In genomic region chr6:157198425-157199279, GRCh38 we compare ENCODE assay signal across 13 cellular contexts.
A peak's percentile ranks its signal among the peaks of the same experiment; 100 is the strongest.
DNase-seq lines count a peak whose midpoint lies in the region; ATAC-seq and TF ChIP-seq lines count a peak whose summit lies in the region.
"Had no signal": no experiment of that assay in that cellular context is flagged by ENCODE, and none has a peak within 500 bp of the region (broad histone marks: within the 10 kb centered on the region; RNA-seq: fewer than 3 reads in every experiment).

No MANE protein-coding gene starts in this region.

- H3K9me3 Mint-ChIP-seq in activated T-helper 1 cell treated with anti-CD3 and anti-CD28 coated beads, Interleukin-12 subunit alpha, Interleukin-12 subunit beta, Interleukin-2, Interleukin-4 antibody, amounts not matched to agents 30 ng/mL and 10 ng/mL and 1 ng/mL, durations not matched to agents 14 hours and 24 hours and 36 hours: no peaks in the 10 kb centered on the region
- H3K9me3 Mint-ChIP-seq in neural progenitor cell: no peaks in the 10 kb centered on the region
- H3K9me3 Mint-ChIP-seq: central memory CD8-positive, alpha-beta T cell; mesothelial cell of epicardium; T-helper 1 cell treated with Interleukin-12 subunit alpha and Interleukin-12 subunit beta and Interleukin-4 antibody, amounts not matched to agents 30 μg/mL and 1 μg/mL, for 36 hours had no signal

- H3K27me3 ChIP-seq in neural progenitor cell: no peaks in the 10 kb centered on the region

- DNase-seq in Ammon's horn (ENCODE audit: low spot score) (peak; percentile 48), NCI-H2081 treated with DMSO at 0.1 percent for 48 hours (lab: John Stamatoyannopoulos, UW) (peak; percentile 80), cerebellar cortex (ENCODE audit: low spot score) (peak; percentile 22), medulla oblongata (ENCODE audit: extremely low spot score) (peak; percentile 25), germinal center (ENCODE audit: low spot score) (no peak), neural progenitor cell (ENCODE audit: low spot score) (no peak)
- DNase-seq in activated T-helper 1 cell treated with anti-CD3 and anti-CD28 coated beads, Interleukin-12 subunit alpha, Interleukin-12 subunit beta, Interleukin-2, Interleukin-4 antibody, amounts not matched to agents 30 ng/mL and 10 ng/mL and 1 ng/mL, durations not matched to agents 14 hours and 24 hours and 36 hours (ENCODE audit: low spot score): no peak
- DNase-seq: stimulated activated CD8-positive, alpha-beta memory T cell treated with anti-CD3 and anti-CD28 coated beads, Interleukin-4, amount 100 ng/mL, for 48 hours had no signal

- peaks cover 23% of the 10 kb centered on the region for H3K36me3 Mint-ChIP-seq in activated T-helper 1 cell treated with anti-CD3 and anti-CD28 coated beads, Interleukin-12 subunit alpha, Interleukin-12 subunit beta, Interleukin-2, Interleukin-4 antibody, amounts not matched to agents 30 ng/mL and 10 ng/mL and 1 ng/mL, durations not matched to agents 14 hours and 24 hours and 36 hours (ENCODE audit: low read depth)
- peaks cover 35% of the 10 kb centered on the region for H3K36me3 Mint-ChIP-seq in neural progenitor cell

- H3K4me3 ChIP-seq in neural progenitor cell: no peak overlapping the region

- intact Hi-C loops in activated T-helper 1 cell treated with anti-CD3 and anti-CD28 coated beads, Interleukin-12 subunit alpha, Interleukin-12 subunit beta, Interleukin-2, Interleukin-4 antibody, amounts not matched to agents 30 ng/mL and 10 ng/mL and 1 ng/mL, durations not matched to agents 14 hours and 24 hours and 36 hours (cut with micrococcal nuclease): no loop called here

- H3K4me3 Mint-ChIP-seq in activated T-helper 1 cell treated with anti-CD3 and anti-CD28 coated beads, Interleukin-12 subunit alpha, Interleukin-12 subunit beta, Interleukin-2, Interleukin-4 antibody, amounts not matched to agents 30 ng/mL and 10 ng/mL and 1 ng/mL, durations not matched to agents 14 hours and 24 hours and 36 hours: no peak overlapping the region
- no peak overlapping the region for H3K4me3 Mint-ChIP-seq in neural progenitor cell
- H3K4me3 Mint-ChIP-seq: B cell; central memory CD8-positive, alpha-beta T cell; mesothelial cell of epicardium; T-helper 1 cell treated with Interleukin-12 subunit alpha and Interleukin-12 subunit beta and Interleukin-4 antibody, amounts not matched to agents 30 μg/mL and 1 μg/mL, for 36 hours had no signal

- no peaks in the 10 kb centered on the region for H3K36me3 ChIP-seq in neural progenitor cell

- H3F3A ChIP-seq in neural progenitor cell (ENCODE audit: low read depth): no peaks in the 10 kb centered on the region

- no peak overlapping the region for H3K4me2 ChIP-seq in neural progenitor cell

- no peaks in the 10 kb centered on the region for H3K9me3 ChIP-seq in neural progenitor cell (ENCODE audit: low read depth)

- no peak overlapping the region for H3K27ac ChIP-seq in neural progenitor cell

- no peak overlapping the region for H3K27ac Mint-ChIP-seq in activated T-helper 1 cell treated with anti-CD3 and anti-CD28 coated beads, Interleukin-12 subunit alpha, Interleukin-12 subunit beta, Interleukin-2, Interleukin-4 antibody, amounts not matched to agents 30 ng/mL and 10 ng/mL and 1 ng/mL, durations not matched to agents 14 hours and 24 hours and 36 hours
- H3K27ac Mint-ChIP-seq in neural progenitor cell: no peak overlapping the region
- H3K27ac Mint-ChIP-seq: B cell; mesothelial cell of epicardium; T-helper 1 cell treated with Interleukin-12 subunit alpha and Interleukin-12 subunit beta and Interleukin-4 antibody, amounts not matched to agents 30 μg/mL and 1 μg/mL, for 36 hours had no signal

- H3K79me2 ChIP-seq in neural progenitor cell (ENCODE audit: low read depth): no peaks in the 10 kb centered on the region

- H3K4me1 Mint-ChIP-seq in activated T-helper 1 cell treated with anti-CD3 and anti-CD28 coated beads, Interleukin-12 subunit alpha, Interleukin-12 subunit beta, Interleukin-2, Interleukin-4 antibody, amounts not matched to agents 30 ng/mL and 10 ng/mL and 1 ng/mL, durations not matched to agents 14 hours and 24 hours and 36 hours (ENCODE audit: low read depth): no peaks in the 10 kb centered on the region
- no peaks in the 10 kb centered on the region for H3K4me1 Mint-ChIP-seq in neural progenitor cell

- no peak overlapping the region for H3K9ac ChIP-seq in neural progenitor cell

- H4K20me1 ChIP-seq in neural progenitor cell (ENCODE audit: low read depth): no peaks in the 10 kb centered on the region

- H3K4me1 ChIP-seq in neural progenitor cell: no peaks in the 10 kb centered on the region

- ATAC-seq in HG03280 (IDR thresholded peaks at IDR 0.05; ENCODE audit: unreplicated experiment): no peak

- H3K27me3 Mint-ChIP-seq in activated T-helper 1 cell treated with anti-CD3 and anti-CD28 coated beads, Interleukin-12 subunit alpha, Interleukin-12 subunit beta, Interleukin-2, Interleukin-4 antibody, amounts not matched to agents 30 ng/mL and 10 ng/mL and 1 ng/mL, durations not matched to agents 14 hours and 24 hours and 36 hours (ENCODE audit: insufficient read depth): no peaks in the 10 kb centered on the region
- H3K27me3 Mint-ChIP-seq in neural progenitor cell (ENCODE audit: insufficient read depth, low read depth): no peaks in the 10 kb centered on the region
- H3K27me3 Mint-ChIP-seq: B cell; central memory CD8-positive, alpha-beta T cell had no signal

- H2AFZ ChIP-seq in neural progenitor cell (replicated peaks): no peak overlapping the region

- no peak for TF ChIP-seq CTCF in neural progenitor cell (IDR thresholded peaks at IDR 0.05)

Comparison
In these comparisons a context has a peak if more than half of its experiments do, and no peak if none do; other contexts are left out.
1. DNase-seq: peak in Ammon's horn (single experiment), NCI-H2081 treated with DMSO at 0.1 percent for 48 hours (single experiment), cerebellar cortex (single experiment) and medulla oblongata (single experiment); none in germinal center (single experiment), activated T-helper 1 cell treated with anti-CD3 and anti-CD28 coated beads, Interleukin-12 subunit alpha, Interleukin-12 subunit beta, Interleukin-2, Interleukin-4 antibody, amounts not matched to agents 30 ng/mL and 10 ng/mL and 1 ng/mL, durations not matched to agents 14 hours and 24 hours and 36 hours (single experiment) and neural progenitor cell (single experiment).